20 cellular contexts compared by ENCODE assay signal in genomic region chr9:3497406-3497805, GRCh38. TPM values are rescaled to one million over a fixed set of nuclear protein-coding genes. Genes with fewer than 3 reads are reported as not detected.
DNase-seq lines count a peak whose midpoint lies in the region; ATAC-seq and TF ChIP-seq lines count a peak whose summit lies in the region.
"Had no signal": no experiment of that assay in that cellular context is flagged by ENCODE, and none has a peak within 500 bp of the region (broad histone marks: within the 10 kb centered on the region; RNA-seq: fewer than 3 reads in every experiment).

No MANE protein-coding gene starts in this region.

- POLR2A ChIA-PET in SK-N-SH (lab: Yijun Ruan, JAX) = interaction anchor here (1.6 kb wide), 1 partner anchor 29 kb away, joined by 4 read pairs; no protein-coding TSS in a partner anchor

- no peak overlapping the region for H3K27ac Mint-ChIP-seq in progenitor cell of endocrine pancreas
- H3K27ac Mint-ChIP-seq: activated CD4-positive, alpha-beta memory T cell treated with anti-CD3 and anti-CD28 coated beads, Interleukin-2, amount 10 ng/mL, durations not matched to agents 7 days and 5 days had no signal

- TF ChIP-seq RAD21 in SK-N-SH (IDR thresholded peaks at IDR 0.05; ENCODE audit: low read length) = no peak

- no peaks in the 10 kb centered on the region for H4K20me1 ChIP-seq in SK-N-SH (ENCODE audit: insufficient read depth)

- no peaks in the 10 kb centered on the region for H3K27me3 Mint-ChIP-seq in progenitor cell of endocrine pancreas
- H3K27me3 Mint-ChIP-seq: activated CD4-positive, alpha-beta memory T cell treated with anti-CD3 and anti-CD28 coated beads, Interleukin-2, amount 10 ng/mL, durations not matched to agents 7 days and 5 days had no signal

- ATAC-seq in aorta (ENCODE audit: low FRiP score) = no peak
- no peak for ATAC-seq in GM21619 (IDR thresholded peaks at IDR 0.05; ENCODE audit: unreplicated experiment)
- ATAC-seq: upper lobe of right lung had no signal

- H3K27ac ChIP-seq in SK-N-SH (ENCODE audit: low read depth in 2 of 2, low read length in 1 of 2) = peak overlapping the region; percentile 47 to 50; a peak in 3 of 4 replicates
- H3K27ac ChIP-seq in aorta (ENCODE audit: low read depth in 1 of 2, low read length in 2 of 2) = no peak overlapping the region
- H3K27ac ChIP-seq: upper lobe of right lung had no signal

- peaks cover 3% of the 10 kb centered on the region for H3K36me3 Mint-ChIP-seq in progenitor cell of endocrine pancreas (ENCODE audit: insufficient read depth)

- DNase-seq in EL = peak; percentile 59
- no peak for DNase-seq in SK-N-SH
- peak; percentile 55 for DNase-seq in non-pigmented ciliary epithelial cell (ENCODE audit: low read depth)
- DNase-seq in SW480 (ENCODE audit: low spot score) = no peak
- DNase-seq in aorta = no peak
- no peak for DNase-seq in progenitor cell of endocrine pancreas (ENCODE audit: low spot score, unreplicated experiment)
- DNase-seq: activated CD4-positive, alpha-beta memory T cell treated with anti-CD3 and anti-CD28 coated beads, Interleukin-2, amount 10 ng/mL, durations not matched to agents 7 days and 5 days; anterior cingulate cortex; BE2C; DMS153; effector CD8-positive, alpha-beta T cell; H7; NCI-H1092 treated with DMSO at 0.1 percent for 48 hours; nucleus accumbens; SHP77; stimulated activated naive CD4-positive, alpha-beta T cell; T1000; upper lobe of right lung had no signal

- H3K4me3 ChIP-seq in SK-N-SH (ENCODE audit: low read depth in 2 of 2, low read length in 1 of 2) (no peak overlapping the region), endocrine pancreas (ENCODE audit: control insufficient read depth, insufficient read depth, low read length) (peak overlapping the region; percentile 74), aorta (ENCODE audit: low read length in 2 of 2) (no peak overlapping the region)
- H3K4me3 ChIP-seq: upper lobe of right lung had no signal

- TF ChIP-seq EP300 in SK-N-SH (IDR thresholded peaks at IDR 0.05; ENCODE audit: borderline replicate concordance in 1 of 2, low read depth in 1 of 2, low read length in 1 of 2) = peak in 1 of 2 experiments; percentile 26; a peak in 1 of 4 replicates

- TF ChIP-seq CTCF in SK-N-SH (IDR thresholded peaks at IDR 0.05) (no peak), progenitor cell of endocrine pancreas (IDR thresholded peaks at IDR 0.05; ENCODE audit: unreplicated experiment) (no peak)

- WGBS in SK-N-SH (ENCODE audit: low lambda C conversion rate) = 30% methylated on average over 2 of the region's 2 CpGs
- WGBS in aorta, 2 donors = 64 to 74% methylated on average over 2 of the region's 2 CpGs

- H3K4me1 Mint-ChIP-seq in progenitor cell of endocrine pancreas (ENCODE audit: low read depth) = peaks cover 14% of the 10 kb centered on the region

- CTCF ChIA-PET in SK-N-SH (lab: Yijun Ruan, JAX) = interaction anchor here (0.6 to 1.1 kb wide), 3 partner anchors 9 to 1646 kb away, joined by 3 to 4 read pairs (median 3); no protein-coding TSS in a partner anchor

- H3K9me3 Mint-ChIP-seq in progenitor cell of endocrine pancreas (ENCODE audit: low read depth) = peaks cover 3% of the 10 kb centered on the region

- no peak overlapping the region for H2AFZ ChIP-seq in SK-N-SH (ENCODE audit: low read depth)

- H3K4me1 ChIP-seq in SK-N-SH (ENCODE audit: control insufficient read depth in 1 of 2, insufficient read depth in 2 of 2, low read depth in 1 of 2, low read length in 1 of 2) (peaks cover 5 to 23% of the 10 kb centered on the region in 2 experiments; a peak in 3 of 4 replicates), endocrine pancreas (ENCODE audit: control insufficient read depth, insufficient read depth, low read length) (peaks cover 53% of the 10 kb centered on the region), aorta (ENCODE audit: control insufficient read depth in 1 of 2, insufficient read depth in 2 of 2, low read length in 2 of 2) (no peaks in the 10 kb centered on the region)
- H3K4me1 ChIP-seq: upper lobe of right lung had no signal

- H3K9ac ChIP-seq in SK-N-SH = peak overlapping the region; percentile 28
- H3K9ac ChIP-seq in endocrine pancreas (ENCODE audit: control insufficient read depth, insufficient read depth, low read length) = no peak overlapping the region

- H3K27me3 ChIP-seq in SK-N-SH (ENCODE audit: insufficient read depth) = no peaks in the 10 kb centered on the region
- H3K27me3 ChIP-seq in endocrine pancreas (ENCODE audit: control insufficient read depth, insufficient read depth, low read length) = no peaks in the 10 kb centered on the region
- H3K27me3 ChIP-seq in aorta (ENCODE audit: control insufficient read depth in 1 of 2, insufficient read depth in 2 of 2, low read length in 1 of 2) = no peaks in the 10 kb centered on the region
- H3K27me3 ChIP-seq: BE2C, upper lobe of right lung had no signal

- H3F3A ChIP-seq in SK-N-SH (replicated peaks; ENCODE audit: insufficient read depth) = no peaks in the 10 kb centered on the region

- no peaks in the 10 kb centered on the region for H3K9me3 ChIP-seq in SK-N-SH
- H3K9me3 ChIP-seq in endocrine pancreas (ENCODE audit: control insufficient read depth, low read length) = no peaks in the 10 kb centered on the region
- H3K9me3 ChIP-seq in aorta (ENCODE audit: control insufficient read depth, low read length) = no peaks in the 10 kb centered on the region
- H3K9me3 ChIP-seq: BE2C, upper lobe of right lung had no signal

- H3K4me3 Mint-ChIP-seq in progenitor cell of endocrine pancreas (ENCODE audit: low read depth) = no peak overlapping the region
- H3K4me3 Mint-ChIP-seq: activated CD4-positive, alpha-beta memory T cell treated with anti-CD3 and anti-CD28 coated beads, Interleukin-2, amount 10 ng/mL, durations not matched to agents 7 days and 5 days had no signal

- H3K79me2 ChIP-seq in SK-N-SH (ENCODE audit: insufficient read depth) = no peaks in the 10 kb centered on the region; the same call in 1 of the 2 replicates

- H3K36me3 ChIP-seq in SK-N-SH (replicated peaks in 1 of 2; ENCODE audit: control insufficient read depth in 1 of 2, insufficient read depth in 2 of 2, low read length in 1 of 2) (no peaks in the 10 kb centered on the region), endocrine pancreas (ENCODE audit: control insufficient read depth, insufficient read depth, low read length) (no peaks in the 10 kb centered on the region), aorta (ENCODE audit: control insufficient read depth in 1 of 2, insufficient read depth in 2 of 2, low read length in 1 of 2) (no peaks in the 10 kb centered on the region)
- H3K36me3 ChIP-seq: BE2C, upper lobe of right lung had no signal

- H3K4me2 ChIP-seq in SK-N-SH = peak overlapping the region; percentile 14

- no peaks in the 10 kb centered on the region for H3K9me2 ChIP-seq in SK-N-SH

- intact Hi-C loops in aorta (cut with DNase I) = no loop called here

TF ChIP-seq in SK-N-SH, 30 proteins besides CTCF, POLR2A, EP300 and RAD21 (continues in another document):
- TF ChIP-seq USF2 (IDR thresholded peaks at IDR 0.05; ENCODE audit: borderline replicate concordance, low read depth, low read length) = no peak
- TF ChIP-seq ZBTB33 (IDR thresholded peaks at IDR 0.05; ENCODE audit: borderline replicate concordance, low read depth) = no peak
- TF ChIP-seq TCF12 (IDR thresholded peaks at IDR 0.05) = 0 out of 2 replicates have a peak, but pooled peaks have one; percentile 4
- TF ChIP-seq JUND (IDR thresholded peaks at IDR 0.05) = 0 out of 2 replicates have a peak, but pooled peaks have one; percentile 23
- no peak for TF ChIP-seq TAF1 (IDR thresholded peaks at IDR 0.05; ENCODE audit: borderline replicate concordance, low read depth, low read length)
- no peak for TF ChIP-seq POLR2AphosphoS5 (IDR thresholded peaks at IDR 0.05; ENCODE audit: low read depth, low read length)
- no peak for TF ChIP-seq IRF3 (IDR thresholded peaks at IDR 0.05; ENCODE audit: low read depth, low read length)
- no peak for TF ChIP-seq RXRA (IDR thresholded peaks at IDR 0.05; ENCODE audit: borderline replicate concordance, low read depth)
- no peak for TF ChIP-seq MXI1 (IDR thresholded peaks at IDR 0.05; ENCODE audit: low read depth, low read length)
- no peak for TF ChIP-seq FOXJ3 (CRISPR knock-in tag; IDR thresholded peaks at IDR 0.05)

RNA-seq across cellular contexts. Expression of gene RFX3, which starts 28.4 kb away (rescaled TPM):
- 1.7 and 2.1 TPM in 2 replicates for polyA plus RNA-seq in SK-N-SH (2012; rRNA removed)
- polyA plus RNA-seq in SK-N-SH (2012; cell fraction: cytosol; rRNA removed) = 1.0 and 1.5 TPM in 2 replicates
- 2.6 and 5.5 TPM in 2 replicates for polyA plus RNA-seq in SK-N-SH (2012; cell fraction: nucleus; rRNA removed)
- total RNA-seq in aorta = 10 to 100 TPM; 10.5 to 22.4 TPM
- 1 to 10 TPM in 1 of 2 donors, under 1 TPM in 1; 0.38 to 1.3 TPM for polyA plus RNA-seq in aorta
- 53.9 and 57.2 TPM in 2 replicates for total RNA-seq in progenitor cell of endocrine pancreas

Comparison
In these comparisons a context has a peak if more than half of its experiments do, and no peak if none do; other contexts are left out.
1. DNase-seq: peak in EL (single experiment) and non-pigmented ciliary epithelial cell (single experiment); none in SK-N-SH (single experiment), SW480 (single experiment), aorta (0 of 2) and progenitor cell of endocrine pancreas (single experiment).
2. H3K27ac ChIP-seq: peak in SK-N-SH (2 of 2); none in aorta (0 of 2).